Comparison of ENCODE assay signal across 1 cellular context in genomic region chr20:3787640-3788015, GRCh38.
TF ChIP-seq lines count a peak whose summit lies in the region.

No MANE protein-coding gene starts in this region.

TF ChIP-seq in HEK293, 187 proteins besides CTCF, POLR2A, EP300 and RAD21:
- TF ChIP-seq REST (tag by site-specific recombination; IDR thresholded peaks at IDR 0.05): peak; percentile 77
